ENCODE assay signal across 2 cellular contexts in genomic region chr1:245288796-245289195, GRCh38.
A peak's percentile ranks its signal among the peaks of the same experiment; 100 is the strongest.
TF ChIP-seq lines count a peak whose summit lies in the region.

No MANE protein-coding gene starts in this region.

TF ChIP-seq in SK-N-SH, 30 proteins besides CTCF, POLR2A, EP300 and RAD21 (continued from another document):
- 0 out of 2 replicates have a peak, but pooled peaks have one; percentile 15 for TF ChIP-seq PBX3 (IDR thresholded peaks at IDR 0.05)

TF ChIP-seq in SK-N-SH treated with all-trans-retinoic acid at 6 μM for 48 hours, 23 proteins besides CTCF, POLR2A, EP300 and RAD21 (continued from another document):
- TF ChIP-seq TSHZ2 (CRISPR knock-in tag; IDR thresholded peaks at IDR 0.05), result no peak
- no peak for TF ChIP-seq SNAI2 (CRISPR knock-in tag; IDR thresholded peaks at IDR 0.05)
- no peak for TF ChIP-seq ARNTL (CRISPR knock-in tag; IDR thresholded peaks at IDR 0.05; ENCODE audit: borderline replicate concordance, low read depth)
- no peak for TF ChIP-seq CSDC2 (CRISPR knock-in tag; IDR thresholded peaks at IDR 0.05)
- TF ChIP-seq OSR1 (CRISPR knock-in tag; IDR thresholded peaks at IDR 0.05), result no peak
- no peak for TF ChIP-seq RARB (CRISPR knock-in tag; IDR thresholded peaks at IDR 0.05)
- TF ChIP-seq PPARA (CRISPR knock-in tag; IDR thresholded peaks at IDR 0.05; ENCODE audit: borderline replicate concordance), result no peak
- TF ChIP-seq, protein P1, sequence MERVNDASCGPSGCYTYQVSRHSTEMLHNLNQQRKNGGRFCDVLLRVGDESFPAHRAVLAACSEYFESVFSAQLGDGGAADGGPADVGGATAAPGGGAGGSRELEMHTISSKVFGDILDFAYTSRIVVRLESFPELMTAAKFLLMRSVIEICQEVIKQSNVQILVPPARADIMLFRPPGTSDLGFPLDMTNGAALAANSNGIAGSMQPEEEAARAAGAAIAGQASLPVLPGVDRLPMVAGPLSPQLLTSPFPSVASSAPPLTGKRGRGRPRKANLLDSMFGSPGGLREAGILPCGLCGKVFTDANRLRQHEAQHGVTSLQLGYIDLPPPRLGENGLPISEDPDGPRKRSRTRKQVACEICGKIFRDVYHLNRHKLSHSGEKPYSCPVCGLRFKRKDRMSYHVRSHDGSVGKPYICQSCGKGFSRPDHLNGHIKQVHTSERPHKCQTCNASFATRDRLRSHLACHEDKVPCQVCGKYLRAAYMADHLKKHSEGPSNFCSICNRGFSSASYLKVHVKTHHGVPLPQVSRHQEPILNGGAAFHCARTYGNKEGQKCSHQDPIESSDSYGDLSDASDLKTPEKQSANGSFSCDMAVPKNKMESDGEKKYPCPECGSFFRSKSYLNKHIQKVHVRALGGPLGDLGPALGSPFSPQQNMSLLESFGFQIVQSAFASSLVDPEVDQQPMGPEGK (CRISPR knock-in tag; IDR thresholded peaks at IDR 0.05; ENCODE audit: borderline replicate concordance), result no peak
- no peak for TF ChIP-seq ZFP30 (CRISPR knock-in tag; IDR thresholded peaks at IDR 0.05)
